In the genomic region with DNA sequence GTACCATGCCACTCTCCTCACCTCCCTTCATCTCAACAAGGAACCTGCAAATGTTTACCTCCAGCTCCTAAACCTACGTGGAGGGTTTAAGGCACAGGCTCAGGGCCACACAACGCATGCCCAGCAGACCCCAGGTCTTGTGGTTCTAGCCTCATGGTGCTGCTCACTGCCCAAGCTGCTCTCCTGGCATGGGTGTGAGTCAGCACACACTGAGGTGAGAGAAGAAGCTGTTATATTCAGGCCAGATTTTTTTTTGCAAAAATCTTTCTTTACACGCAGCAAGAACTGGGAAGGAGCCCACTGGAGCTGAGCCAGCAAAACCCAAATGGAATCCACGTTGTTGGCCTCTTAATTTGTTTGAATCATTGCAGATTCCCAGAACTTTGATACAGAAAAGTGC, we compare ENCODE assay signal across 2 cellular contexts.
TF ChIP-seq lines count a peak whose summit lies in the region.

No MANE protein-coding gene starts in this region.

TF ChIP-seq in WTC11, 78 proteins besides CTCF, POLR2A, EP300 and RAD21 (continued from another document):
- TF ChIP-seq, protein P1, sequence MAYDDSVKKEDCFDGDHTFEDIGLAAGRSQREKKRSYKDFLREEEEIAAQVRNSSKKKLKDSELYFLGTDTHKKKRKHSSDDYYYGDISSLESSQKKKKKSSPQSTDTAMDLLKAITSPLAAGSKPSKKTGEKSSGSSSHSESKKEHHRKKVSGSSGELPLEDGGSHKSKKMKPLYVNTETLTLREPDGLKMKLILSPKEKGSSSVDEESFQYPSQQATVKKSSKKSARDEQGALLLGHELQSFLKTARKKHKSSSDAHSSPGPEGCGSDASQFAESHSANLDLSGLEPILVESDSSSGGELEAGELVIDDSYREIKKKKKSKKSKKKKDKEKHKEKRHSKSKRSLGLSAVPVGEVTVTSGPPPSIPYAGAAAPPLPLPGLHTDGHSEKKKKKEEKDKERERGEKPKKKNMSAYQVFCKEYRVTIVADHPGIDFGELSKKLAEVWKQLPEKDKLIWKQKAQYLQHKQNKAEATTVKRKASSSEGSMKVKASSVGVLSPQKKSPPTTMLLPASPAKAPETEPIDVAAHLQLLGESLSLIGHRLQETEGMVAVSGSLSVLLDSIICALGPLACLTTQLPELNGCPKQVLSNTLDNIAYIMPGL (CRISPR knock-in tag; IDR thresholded peaks at IDR 0.05): no peak
- TF ChIP-seq, protein P2, sequence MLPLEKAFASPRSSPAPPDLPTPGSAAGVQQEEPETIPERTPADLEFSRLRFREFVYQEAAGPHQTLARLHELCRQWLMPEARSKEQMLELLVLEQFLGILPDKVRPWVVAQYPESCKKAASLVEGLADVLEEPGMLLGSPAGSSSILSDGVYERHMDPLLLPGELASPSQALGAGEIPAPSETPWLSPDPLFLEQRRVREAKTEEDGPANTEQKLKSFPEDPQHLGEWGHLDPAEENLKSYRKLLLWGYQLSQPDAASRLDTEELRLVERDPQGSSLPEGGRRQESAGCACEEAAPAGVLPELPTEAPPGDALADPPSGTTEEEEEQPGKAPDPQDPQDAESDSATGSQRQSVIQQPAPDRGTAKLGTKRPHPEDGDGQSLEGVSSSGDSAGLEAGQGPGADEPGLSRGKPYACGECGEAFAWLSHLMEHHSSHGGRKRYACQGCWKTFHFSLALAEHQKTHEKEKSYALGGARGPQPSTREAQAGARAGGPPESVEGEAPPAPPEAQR (CRISPR knock-in tag; IDR thresholded peaks at IDR 0.05): no peak
- TF ChIP-seq ZBTB21 (CRISPR knock-in tag; IDR thresholded peaks at IDR 0.05; ENCODE audit: borderline replicate concordance): no peak

TF ChIP-seq in SK-N-SH treated with all-trans-retinoic acid at 6 μM for 48 hours, 23 proteins besides CTCF, POLR2A, EP300 and RAD21 (continued from another document):
- TF ChIP-seq TCF4 (CRISPR knock-in tag; IDR thresholded peaks at IDR 0.05; ENCODE audit: borderline replicate concordance) (no peak), OSR1 (CRISPR knock-in tag; IDR thresholded peaks at IDR 0.05) (no peak), RARB (CRISPR knock-in tag; IDR thresholded peaks at IDR 0.05) (no peak), TOX (CRISPR knock-in tag; IDR thresholded peaks at IDR 0.05; ENCODE audit: borderline replicate concordance) (no peak), ZNF8 (CRISPR knock-in tag; IDR thresholded peaks at IDR 0.05) (no peak), SNAI2 (CRISPR knock-in tag; IDR thresholded peaks at IDR 0.05) (no peak), GLIS3 (CRISPR knock-in tag; IDR thresholded peaks at IDR 0.05) (no peak)
- TF ChIP-seq, protein P3, sequence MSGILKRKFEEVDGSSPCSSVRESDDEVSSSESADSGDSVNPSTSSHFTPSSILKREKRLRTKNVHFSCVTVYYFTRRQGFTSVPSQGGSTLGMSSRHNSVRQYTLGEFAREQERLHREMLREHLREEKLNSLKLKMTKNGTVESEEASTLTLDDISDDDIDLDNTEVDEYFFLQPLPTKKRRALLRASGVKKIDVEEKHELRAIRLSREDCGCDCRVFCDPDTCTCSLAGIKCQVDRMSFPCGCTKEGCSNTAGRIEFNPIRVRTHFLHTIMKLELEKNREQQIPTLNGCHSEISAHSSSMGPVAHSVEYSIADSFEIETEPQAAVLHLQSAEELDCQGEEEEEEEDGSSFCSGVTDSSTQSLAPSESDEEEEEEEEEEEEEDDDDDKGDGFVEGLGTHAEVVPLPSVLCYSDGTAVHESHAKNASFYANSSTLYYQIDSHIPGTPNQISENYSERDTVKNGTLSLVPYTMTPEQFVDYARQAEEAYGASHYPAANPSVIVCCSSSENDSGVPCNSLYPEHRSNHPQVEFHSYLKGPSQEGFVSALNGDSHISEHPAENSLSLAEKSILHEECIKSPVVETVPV (CRISPR knock-in tag; IDR thresholded peaks at IDR 0.05): no peak
- TF ChIP-seq, protein P4, sequence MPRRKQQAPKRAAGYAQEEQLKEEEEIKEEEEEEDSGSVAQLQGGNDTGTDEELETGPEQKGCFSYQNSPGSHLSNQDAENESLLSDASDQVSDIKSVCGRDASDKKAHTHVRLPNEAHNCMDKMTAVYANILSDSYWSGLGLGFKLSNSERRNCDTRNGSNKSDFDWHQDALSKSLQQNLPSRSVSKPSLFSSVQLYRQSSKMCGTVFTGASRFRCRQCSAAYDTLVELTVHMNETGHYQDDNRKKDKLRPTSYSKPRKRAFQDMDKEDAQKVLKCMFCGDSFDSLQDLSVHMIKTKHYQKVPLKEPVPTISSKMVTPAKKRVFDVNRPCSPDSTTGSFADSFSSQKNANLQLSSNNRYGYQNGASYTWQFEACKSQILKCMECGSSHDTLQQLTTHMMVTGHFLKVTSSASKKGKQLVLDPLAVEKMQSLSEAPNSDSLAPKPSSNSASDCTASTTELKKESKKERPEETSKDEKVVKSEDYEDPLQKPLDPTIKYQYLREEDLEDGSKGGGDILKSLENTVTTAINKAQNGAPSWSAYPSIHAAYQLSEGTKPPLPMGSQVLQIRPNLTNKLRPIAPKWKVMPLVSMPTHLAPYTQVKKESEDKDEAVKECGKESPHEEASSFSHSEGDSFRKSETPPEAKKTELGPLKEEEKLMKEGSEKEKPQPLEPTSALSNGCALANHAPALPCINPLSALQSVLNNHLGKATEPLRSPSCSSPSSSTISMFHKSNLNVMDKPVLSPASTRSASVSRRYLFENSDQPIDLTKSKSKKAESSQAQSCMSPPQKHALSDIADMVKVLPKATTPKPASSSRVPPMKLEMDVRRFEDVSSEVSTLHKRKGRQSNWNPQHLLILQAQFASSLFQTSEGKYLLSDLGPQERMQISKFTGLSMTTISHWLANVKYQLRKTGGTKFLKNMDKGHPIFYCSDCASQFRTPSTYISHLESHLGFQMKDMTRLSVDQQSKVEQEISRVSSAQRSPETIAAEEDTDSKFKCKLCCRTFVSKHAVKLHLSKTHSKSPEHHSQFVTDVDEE (CRISPR knock-in tag; IDR thresholded peaks at IDR 0.05): no peak
